In the genomic region with DNA sequence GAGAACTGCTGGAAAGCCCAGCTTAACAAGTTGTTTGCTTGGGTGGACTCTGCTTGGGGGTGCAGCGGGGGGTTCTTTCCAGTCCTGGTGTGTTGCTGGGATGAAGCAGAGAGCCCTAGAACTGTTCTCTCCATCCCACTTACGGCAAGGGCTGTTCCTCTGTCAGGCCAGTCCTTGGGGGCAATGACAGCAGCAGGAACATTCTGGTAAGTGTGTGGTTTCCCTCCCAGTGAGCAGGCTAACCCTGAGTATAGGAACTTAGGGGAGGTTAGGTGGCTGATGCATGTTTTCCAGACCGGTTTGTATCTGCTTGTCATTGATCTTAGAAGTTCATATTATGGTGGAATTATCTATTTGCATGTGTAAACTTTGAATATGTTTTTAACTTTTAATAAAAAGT, we compare ENCODE assay signal across 28 cellular contexts.
"Had no signal": no experiment of that assay in that cellular context is flagged by ENCODE, and none has a peak within 500 bp of the region (broad histone marks: within the 10 kb centered on the region; RNA-seq: fewer than 3 reads in every experiment).

No MANE protein-coding gene starts in this region.

- H3K27ac Mint-ChIP-seq: nephron, neural progenitor cell had no signal

- H3K4me3 Mint-ChIP-seq: immature natural killer cell; nephron; neural progenitor cell; stimulated activated naive B cell treated with anti-CD40 and anti-IgM and Interleukin-4, amounts not matched to agents 10 μg/mL and 1 μg/mL and 100 μg/mL, for 72 hours had no signal

- H3K9me3 ChIP-seq: left lung, lower lobe of right lung, ovary, prostate gland, stomach, testis, thyroid gland, transverse colon, upper lobe of left lung, vagina had no signal

- H3K27me3 Mint-ChIP-seq: naive thymus-derived CD8-positive, alpha-beta T cell; stimulated activated naive B cell treated with anti-CD40 and anti-IgM and Interleukin-4, amounts not matched to agents 10 μg/mL and 1 μg/mL and 100 μg/mL, for 72 hours had no signal

- H3K27me3 ChIP-seq: left lung, neural progenitor cell, ovary, stomach, testis, thyroid gland, transverse colon, upper lobe of left lung, vagina had no signal

- H3K4me1 ChIP-seq: lower lobe of right lung, neural progenitor cell, prostate gland, stomach, testis, thyroid gland, transverse colon, upper lobe of left lung, vagina had no signal

- DNase-seq: hypothalamus; immature natural killer cell; kidney; left colon; left lung; lower lobe of right lung; mammary epithelial cell; mesenchymal stem cell; naive thymus-derived CD8-positive, alpha-beta T cell; ovary; retina; right cardiac atrium; stimulated activated CD4-positive, alpha-beta T cell treated with anti-CD3 and anti-CD28 coated beads, Interleukin-12 subunit alpha, Interleukin-12 subunit beta, amount 100 ng/mL, for 4 hours; stimulated activated CD4-positive, alpha-beta T cell treated with anti-CD3 and anti-CD28 coated beads, Interleukin-15, amount 100 ng/mL, for 24 hours; stimulated activated CD4-positive, alpha-beta T cell treated with anti-CD3 and anti-CD28 coated beads, Interleukin-2, amount 100 ng/mL, for 24 hours; stimulated activated CD4-positive, alpha-beta T cell treated with anti-CD3 and anti-CD28 coated beads, Interleukin-4, amount 100 ng/mL, for 1 hour; stimulated activated naive B cell treated with anti-CD40 and anti-IgM and Interleukin-4, amounts not matched to agents 10 μg/mL and 1 μg/mL and 100 μg/mL, for 72 hours; stimulated activated naive CD8-positive, alpha-beta T cell treated with anti-CD3 and anti-CD28 coated beads, Interleukin-15, Interleukin-2, amounts not matched to agents 100 U/mL and 50 U/mL, for 24 hours; stomach; testis; thyroid gland; transverse colon; upper lobe of left lung had no signal

- H3K9me3 Mint-ChIP-seq: immature natural killer cell; naive thymus-derived CD8-positive, alpha-beta T cell; nephron; neural progenitor cell; stimulated activated naive B cell treated with anti-CD40 and anti-IgM and Interleukin-4, amounts not matched to agents 10 μg/mL and 1 μg/mL and 100 μg/mL, for 72 hours had no signal

- H3K4me1 Mint-ChIP-seq: nephron had no signal

- H3K27ac ChIP-seq: left lung, lower lobe of right lung, neural progenitor cell, ovary, prostate gland, skin epidermis, stomach, testis, thyroid gland, transverse colon, upper lobe of left lung, vagina had no signal

- H3K4me3 ChIP-seq: left lung, lower lobe of right lung, neural progenitor cell, ovary, prostate gland, skin epidermis, stomach, testis, thyroid gland, transverse colon, upper lobe of left lung, vagina had no signal

- H3K36me3 ChIP-seq: neural progenitor cell, ovary, prostate gland had no signal
